ENCODE assay signal across 23 cellular contexts in genomic region chr11:77806415-77806814, GRCh38. TPM values are rescaled to one million over a fixed set of nuclear protein-coding genes. Genes with fewer than 3 reads are reported as not detected.
DNase-seq lines count a peak whose midpoint lies in the region; ATAC-seq and TF ChIP-seq lines count a peak whose summit lies in the region.
"Had no signal": no experiment of that assay in that cellular context is flagged by ENCODE, and none has a peak within 500 bp of the region (broad histone marks: within the 10 kb centered on the region; RNA-seq: fewer than 3 reads in every experiment).

No MANE protein-coding gene starts in this region.

- no peaks in the 10 kb centered on the region for H3K27me3 Mint-ChIP-seq in activated CD4-positive, alpha-beta T cell treated with anti-CD3 and anti-CD28 coated beads, Interleukin-2, amount 10 ng/mL, durations not matched to agents 24 days and 14 days
- no peaks in the 10 kb centered on the region for H3K27me3 Mint-ChIP-seq in CD4-positive, CD25-positive, alpha-beta regulatory T cell
- no peaks in the 10 kb centered on the region for H3K27me3 Mint-ChIP-seq in WTC11 (ENCODE audit: low read depth)

- peaks cover 15% of the 10 kb centered on the region for H3K36me3 Mint-ChIP-seq in activated CD4-positive, alpha-beta T cell treated with anti-CD3 and anti-CD28 coated beads, Interleukin-2, amount 10 ng/mL, durations not matched to agents 24 days and 14 days (ENCODE audit: low read depth)
- peaks cover 36% of the 10 kb centered on the region for H3K36me3 Mint-ChIP-seq in CD4-positive, CD25-positive, alpha-beta regulatory T cell
- peaks cover 8% of the 10 kb centered on the region for H3K36me3 Mint-ChIP-seq in WTC11

- no peak overlapping the region for H3K4me3 ChIP-seq in CD4-positive, CD25-positive, alpha-beta regulatory T cell (ENCODE audit: low read depth, low read length)
- no peak overlapping the region for H3K4me3 ChIP-seq in trophoblast cell (ENCODE audit: low read depth, low read length)
- H3K4me3 ChIP-seq: Peyer's patch, SJCRH30 had no signal

- H3K4me2 ChIP-seq in trophoblast cell (ENCODE audit: low read length), result no peak overlapping the region

- H3K27ac ChIP-seq in CD4-positive, CD25-positive, alpha-beta regulatory T cell (ENCODE audit: insufficient read depth, low read length, poor library complexity, severe bottlenecking), result no peak overlapping the region
- H3K27ac ChIP-seq in trophoblast cell (ENCODE audit: low read depth, low read length), result no peak overlapping the region
- H3K27ac ChIP-seq: 22Rv1, Peyer's patch, SJCRH30 had no signal

- H2AFZ ChIP-seq in trophoblast cell (ENCODE audit: insufficient read depth, low read length, poor library complexity), result no peak overlapping the region

- peaks cover 21% of the 10 kb centered on the region for H3K4me1 Mint-ChIP-seq in activated CD4-positive, alpha-beta T cell treated with anti-CD3 and anti-CD28 coated beads, Interleukin-2, amount 10 ng/mL, durations not matched to agents 24 days and 14 days
- peaks cover 21 to 74% (median 52%) of the 10 kb centered on the region in 4 donors for H3K4me1 Mint-ChIP-seq in CD4-positive, CD25-positive, alpha-beta regulatory T cell
- H3K4me1 Mint-ChIP-seq in WTC11, result peaks cover 16% of the 10 kb centered on the region

- H3K9ac ChIP-seq in trophoblast cell (ENCODE audit: low read length), result no peak overlapping the region

- H2AK5ac ChIP-seq in trophoblast cell (ENCODE audit: low read length), result no peak overlapping the region

- H3K9me3 ChIP-seq in CD4-positive, CD25-positive, alpha-beta regulatory T cell (ENCODE audit: control insufficient read depth in 2 of 2, low read length in 2 of 2), result no peaks in the 10 kb centered on the region
- H3K9me3 ChIP-seq in trophoblast cell (ENCODE audit: insufficient read depth, low read depth, low read length), result no peaks in the 10 kb centered on the region
- H3K9me3 ChIP-seq: Peyer's patch, SJCRH30 had no signal

- no peak for DNase-seq in activated CD4-positive, alpha-beta T cell treated with anti-CD3 and anti-CD28 coated beads, Interleukin-2, amount 10 ng/mL, durations not matched to agents 24 days and 14 days
- no peak for DNase-seq in activated CD4-positive, alpha-beta T cell treated with anti-CD3 and anti-CD28 coated beads for 1 hour
- DNase-seq in CD4-positive, CD25-positive, alpha-beta regulatory T cell, result no peak
- DNase-seq in WTC11 (ENCODE audit: low spot score), result no peak
- DNase-seq in trophoblast cell, result no peak
- no peak for DNase-seq in head of caudate nucleus
- no peak for DNase-seq in D341Med (ENCODE audit: low spot score)
- DNase-seq: C1 segment of cervical spinal cord, DMS79, GOT3, IMR-90, MV-4-11, NCI-H1105 treated with DMSO at 0.1 percent for 48 hours, NCI-H2029 treated with DMSO at 0.1 percent for 48 hours, NCI-H2171, NCI-H345, NCI-H524 treated with DMSO at 0.1 percent for 48 hours, NCI-H82, Peyer's patch, SJCRH30 had no signal

- CTCF ChIA-PET in WTC11 (lab: Charles Lee), result no interaction called here

- peak overlapping the region; percentile 93 for H3K4ac ChIP-seq in trophoblast cell (ENCODE audit: low read depth, low read length)

- TF ChIP-seq CTCF in WTC11 (IDR thresholded peaks at IDR 0.05), result no peak

- intact Hi-C loops in activated CD4-positive, alpha-beta T cell treated with anti-CD3 and anti-CD28 coated beads, Interleukin-2, amount 10 ng/mL, durations not matched to agents 24 days and 14 days (cut with micrococcal nuclease), result no loop called here
- intact Hi-C loops in head of caudate nucleus (cut with DNase I), result no loop called here

- no peak overlapping the region for H4K12ac ChIP-seq in trophoblast cell (ENCODE audit: low read depth, low read length)

- H3K18ac ChIP-seq in trophoblast cell (ENCODE audit: low read length), result no peak overlapping the region

- H3K4me3 Mint-ChIP-seq in activated CD4-positive, alpha-beta T cell treated with anti-CD3 and anti-CD28 coated beads, Interleukin-2, amount 10 ng/mL, durations not matched to agents 24 days and 14 days, result no peak overlapping the region
- H3K4me3 Mint-ChIP-seq in CD4-positive, CD25-positive, alpha-beta regulatory T cell, result peak overlapping the region in 1 of 4 donors; percentile 86
- no peak overlapping the region for H3K4me3 Mint-ChIP-seq in WTC11

- H2BK120ac ChIP-seq in trophoblast cell (ENCODE audit: insufficient read depth, low read length, poor library complexity), result no peak overlapping the region

- peaks cover 23% of the 10 kb centered on the region for H3K36me3 ChIP-seq in CD4-positive, CD25-positive, alpha-beta regulatory T cell (ENCODE audit: control insufficient read depth, insufficient read depth, low read length)
- peaks cover 0 to under 1% of the 10 kb centered on the region in 2 experiments for H3K36me3 ChIP-seq in trophoblast cell (ENCODE audit: control insufficient read depth in 1 of 2, insufficient read depth in 2 of 2, low read length in 2 of 2)
- H3K36me3 ChIP-seq: Peyer's patch had no signal

- H2BK12ac ChIP-seq in trophoblast cell (ENCODE audit: low read length), result no peak overlapping the region

- H4K8ac ChIP-seq in trophoblast cell (ENCODE audit: low read depth, low read length), result no peak overlapping the region

- H3K27me3 ChIP-seq in CD4-positive, CD25-positive, alpha-beta regulatory T cell (ENCODE audit: control insufficient read depth, insufficient read depth, low read length), result no peaks in the 10 kb centered on the region
- no peaks in the 10 kb centered on the region for H3K27me3 ChIP-seq in trophoblast cell (ENCODE audit: insufficient read depth, low read length)
- H3K27me3 ChIP-seq: Peyer's patch, SJCRH30 had no signal

- H3K23ac ChIP-seq in trophoblast cell (ENCODE audit: low read length), result no peak overlapping the region

- no peak overlapping the region for H2BK5ac ChIP-seq in trophoblast cell (ENCODE audit: low read depth, low read length, poor library complexity)

- no peaks in the 10 kb centered on the region for H3K79me1 ChIP-seq in trophoblast cell (ENCODE audit: low read length)

- H3K27ac Mint-ChIP-seq in activated CD4-positive, alpha-beta T cell treated with anti-CD3 and anti-CD28 coated beads, Interleukin-2, amount 10 ng/mL, durations not matched to agents 24 days and 14 days, result peak overlapping the region; percentile 68
- peak overlapping the region in 2 of 3 donors; percentile 16 to 97 for H3K27ac Mint-ChIP-seq in CD4-positive, CD25-positive, alpha-beta regulatory T cell
- H3K27ac Mint-ChIP-seq in WTC11, result no peak overlapping the region

- H3K9me3 Mint-ChIP-seq in activated CD4-positive, alpha-beta T cell treated with anti-CD3 and anti-CD28 coated beads, Interleukin-2, amount 10 ng/mL, durations not matched to agents 24 days and 14 days, result no peaks in the 10 kb centered on the region
- no peaks in the 10 kb centered on the region for H3K9me3 Mint-ChIP-seq in CD4-positive, CD25-positive, alpha-beta regulatory T cell
- no peaks in the 10 kb centered on the region for H3K9me3 Mint-ChIP-seq in WTC11

- H3K79me2 ChIP-seq in trophoblast cell (ENCODE audit: control insufficient read depth, insufficient read depth, low read length, poor library complexity), result peaks cover 1% of the 10 kb centered on the region

- no peak overlapping the region for H4K91ac ChIP-seq in trophoblast cell (ENCODE audit: low read depth, low read length)

- no peak overlapping the region for H3K14ac ChIP-seq in trophoblast cell (ENCODE audit: low read length)

- peaks cover 18% of the 10 kb centered on the region for H3K4me1 ChIP-seq in CD4-positive, CD25-positive, alpha-beta regulatory T cell (ENCODE audit: control insufficient read depth, insufficient read depth, low read length, poor library complexity, severe bottlenecking)
- H3K4me1 ChIP-seq in trophoblast cell (ENCODE audit: control insufficient read depth in 1 of 2, insufficient read depth in 2 of 2, low read length in 2 of 2), result no peaks in the 10 kb centered on the region
- H3K4me1 ChIP-seq: SJCRH30 had no signal

- ATAC-seq in CD4-positive, CD25-positive, alpha-beta regulatory T cell (ENCODE audit: low read depth in 2 of 2), result no peak
- no peak for ATAC-seq in WTC11
- ATAC-seq in HG02763 (IDR thresholded peaks at IDR 0.05; ENCODE audit: unreplicated experiment), result no peak
- ATAC-seq: HCT116 had no signal

- POLR2A ChIA-PET in WTC11 (lab: Charles Lee), result no interaction called here

TF ChIP-seq in WTC11, 78 proteins besides CTCF, POLR2A, EP300 and RAD21:
- no peak for TF ChIP-seq ATF1 (CRISPR knock-in tag; IDR thresholded peaks at IDR 0.05)
- TF ChIP-seq NR2C2 (CRISPR knock-in tag; IDR thresholded peaks at IDR 0.05), result no peak
- TF ChIP-seq ZNF121 (CRISPR knock-in tag; IDR thresholded peaks at IDR 0.05), result peak; percentile 86
- TF ChIP-seq TEAD4 (CRISPR knock-in tag; IDR thresholded peaks at IDR 0.05), result no peak

RNA-seq across cellular contexts. Expression of gene RSF1, which starts 14.1 kb away (rescaled TPM):
- 45.3 and 47.6 TPM in 2 replicates for total RNA-seq in activated CD4-positive, alpha-beta T cell treated with anti-CD3 and anti-CD28 coated beads, Interleukin-2, amount 10 ng/mL, durations not matched to agents 24 days and 14 days
- 107 TPM for total RNA-seq in CD4-positive, CD25-positive, alpha-beta regulatory T cell
- 10 to 100 TPM; 26.7 to 34.8 (median 31.7) TPM for polyA plus RNA-seq in CD4-positive, CD25-positive, alpha-beta regulatory T cell
- 71.3 to 79.8 TPM (median 72.8 TPM) in 3 replicates for total RNA-seq in WTC11 (2021)
- polyA plus RNA-seq in trophoblast cell (2013), result 49.5 and 53.2 TPM in 2 replicates

RNA-seq across cellular contexts. Expression of gene AAMDC, which starts 14.5 kb away (rescaled TPM):
- total RNA-seq in activated CD4-positive, alpha-beta T cell treated with anti-CD3 and anti-CD28 coated beads, Interleukin-2, amount 10 ng/mL, durations not matched to agents 24 days and 14 days, result 1.3 and 1.4 TPM in 2 replicates
- 4.8 TPM for total RNA-seq in CD4-positive, CD25-positive, alpha-beta regulatory T cell
- polyA plus RNA-seq in CD4-positive, CD25-positive, alpha-beta regulatory T cell, result 10 to 100 TPM; 25.9 to 60.9 (median 31.1) TPM
- total RNA-seq in WTC11 (2021), result 22.8 to 29.9 TPM (median 28.2 TPM) in 3 replicates
- polyA plus RNA-seq in trophoblast cell (2013), result 46.1 and 46.2 TPM in 2 replicates
